Comparison of ENCODE assay signal across 9 cellular contexts in genomic region chr15:96359772-96360498, GRCh38. TPM values are rescaled to one million over a fixed set of nuclear protein-coding genes. Genes with fewer than 3 reads are reported as not detected.
A peak's percentile ranks its signal among the peaks of the same experiment; 100 is the strongest.
DNase-seq lines count a peak whose midpoint lies in the region; ATAC-seq and TF ChIP-seq lines count a peak whose summit lies in the region.
"Had no signal": no experiment of that assay in that cellular context is flagged by ENCODE, and none has a peak within 500 bp of the region (broad histone marks: within the 10 kb centered on the region; RNA-seq: fewer than 3 reads in every experiment).

No MANE protein-coding gene starts in this region.

- H3K27ac Mint-ChIP-seq in MCF 10A (ENCODE audit: low read depth, unreplicated experiment), result no peak overlapping the region
- peak overlapping the region in 1 of 7 donors; percentile 18 for H3K27ac Mint-ChIP-seq in CD14-positive monocyte

- H3K9me3 ChIP-seq in breast epithelium (no peaks in the 10 kb centered on the region), esophagus squamous epithelium (no peaks in the 10 kb centered on the region), mucosa of stomach (ENCODE audit: control insufficient read depth, low read length) (no peaks in the 10 kb centered on the region), vagina (no peaks in the 10 kb centered on the region)

- no peak for TF ChIP-seq POLR2A in breast epithelium (IDR thresholded peaks at IDR 0.05)
- TF ChIP-seq POLR2A in esophagus squamous epithelium (IDR thresholded peaks at IDR 0.05), result peak in 1 of 4 donors; percentile 20
- no peak for TF ChIP-seq POLR2A in vagina (IDR thresholded peaks at IDR 0.05)

- no peaks in the 10 kb centered on the region for H3K9me3 Mint-ChIP-seq in MCF 10A (ENCODE audit: unreplicated experiment)
- H3K9me3 Mint-ChIP-seq in CD14-positive monocyte, result peaks cover 2 to 46% (median 27%) of the 10 kb centered on the region in 7 donors

- intact Hi-C loops in breast epithelium (cut with DNase I; ENCODE audit: low total_unique reads) (no loop called here), MCF 10A (cut with micrococcal nuclease) (no loop called here), esophagus squamous epithelium (cut with DNase I) (no loop called here), vagina (cut with DNase I) (loop anchor here (5.0 kb wide), 1 partner anchor 532 kb away; no protein-coding TSS in a partner anchor), CD14-positive monocyte (cut with micrococcal nuclease) (loop anchor here (10.0 kb wide), 1 partner anchor 875 kb away; no protein-coding TSS in a partner anchor)

- POLR2A ChIA-PET in MCF 10A (lab: Yijun Ruan, JAX), result no interaction called here

- DNase-seq in breast epithelium (ENCODE audit: low spot score in 2 of 2) (no peak), MCF 10A (ENCODE audit: unreplicated experiment) (no peak), esophagus squamous epithelium (lab: John Stamatoyannopoulos, UW) (no peak), vagina (ENCODE audit: extremely low spot score in 2 of 2) (no peak), CD14-positive monocyte (ENCODE audit: low spot score) (no peak)

- WGBS in esophagus squamous epithelium, 2 donors, result 0% methylated on average over 1 of the region's 46 CpGs; no CpG with 5 or more reads in 1 of the 2 donors

- peak overlapping the region; percentile 50 for H3K9ac ChIP-seq in mucosa of stomach (ENCODE audit: low read length)

- H3K4me1 ChIP-seq in breast epithelium (peaks cover 0 to under 1% of the 10 kb centered on the region in 2 donors), esophagus squamous epithelium (peaks cover 14 to 63% (median 31%) of the 10 kb centered on the region in 3 donors), mucosa of stomach (ENCODE audit: control insufficient read depth, insufficient read depth, low read length) (peaks cover 24% of the 10 kb centered on the region), vagina (peaks cover 56% of the 10 kb centered on the region)

- H3K27me3 Mint-ChIP-seq in MCF 10A (ENCODE audit: insufficient read depth, unreplicated experiment) (no peaks in the 10 kb centered on the region), CD14-positive monocyte (ENCODE audit: low read depth in 3 of 3) (peaks cover 0 to 77% (median 74%) of the 10 kb centered on the region in 3 donors)

- H3K36me3 Mint-ChIP-seq in MCF 10A (ENCODE audit: insufficient read depth, unreplicated experiment) (no peaks in the 10 kb centered on the region), CD14-positive monocyte (peaks cover 7 to 16% of the 10 kb centered on the region in 2 donors)

- no TSS peak for BruUV-seq in MCF 10A (replicated peaks; lab: Mats Ljungman, UMichigan)

- CTCF ChIA-PET in MCF 10A (lab: Yijun Ruan, JAX), result interaction anchor here (0.5 kb wide), 1 partner anchor 18 kb away, joined by 3 read pairs; no protein-coding TSS in a partner anchor

- H3K27me3 ChIP-seq in breast epithelium (peaks cover 0 to 70% of the 10 kb centered on the region in 2 donors), esophagus squamous epithelium (peaks cover 0 to 99% (median 19%) of the 10 kb centered on the region in 4 donors), mucosa of stomach (ENCODE audit: control insufficient read depth, insufficient read depth, low read length) (peaks cover 70% of the 10 kb centered on the region), vagina (no peaks in the 10 kb centered on the region)

- H3K36me3 ChIP-seq in breast epithelium (no peaks in the 10 kb centered on the region), esophagus squamous epithelium (no peaks in the 10 kb centered on the region), mucosa of stomach (ENCODE audit: control insufficient read depth, insufficient read depth, low read length) (no peaks in the 10 kb centered on the region), vagina (no peaks in the 10 kb centered on the region)

- H3K4me1 Mint-ChIP-seq in MCF 10A (ENCODE audit: insufficient read depth, unreplicated experiment), result peaks cover 5% of the 10 kb centered on the region
- H3K4me1 Mint-ChIP-seq in CD14-positive monocyte, result peaks cover 32% of the 10 kb centered on the region

- H3K27ac ChIP-seq in breast epithelium (peak overlapping the region in 1 of 2 donors; percentile 51), esophagus squamous epithelium (peak overlapping the region; percentile 71 to 94 (median 93)), vagina (peak overlapping the region; percentile 99)
- H3K27ac ChIP-seq: C4-2B had no signal

- no peak for ATAC-seq in GM21737 (IDR thresholded peaks at IDR 0.05; ENCODE audit: unreplicated experiment)
- ATAC-seq in GM21423 (IDR thresholded peaks at IDR 0.05; ENCODE audit: unreplicated experiment), result no peak

- peak overlapping the region; percentile 43 to 68 (median 46) for H3K4me3 ChIP-seq in breast epithelium
- peak overlapping the region; percentile 30 to 74 (median 46) for H3K4me3 ChIP-seq in esophagus squamous epithelium
- H3K4me3 ChIP-seq in mucosa of stomach (ENCODE audit: low read length), result peak overlapping the region; percentile 8
- H3K4me3 ChIP-seq in vagina, result peak overlapping the region; percentile 49 to 70

- TF ChIP-seq CTCF in breast epithelium (IDR thresholded peaks at IDR 0.05) (no peak), MCF 10A (IDR thresholded peaks at IDR 0.05; ENCODE audit: unreplicated experiment) (no peak), esophagus squamous epithelium (IDR thresholded peaks at IDR 0.05) (no peak), vagina (IDR thresholded peaks at IDR 0.05) (no peak), CD14-positive monocyte (IDR thresholded peaks at IDR 0.05) (no peak)

- H3K4me3 Mint-ChIP-seq in MCF 10A (ENCODE audit: unreplicated experiment) (no peak overlapping the region), CD14-positive monocyte (no peak overlapping the region)

RNA-seq across cellular contexts. Expression of gene NR2F2, which starts 29.4 kb away (rescaled TPM):
- total RNA-seq in breast epithelium (10 to 100 TPM; 13.2 to 22.9 (median 13.6) TPM), MCF 10A (2022) (9.6 and 10.9 TPM in 2 replicates), esophagus squamous epithelium (10 to 100 TPM in 1 of 4 donors, 1 to 10 TPM in 3; 3.7 to 15.6 (median 6.4) TPM), vagina (39.8 TPM)
- not detected for polyA plus RNA-seq in CD14-positive monocyte

Comparison
In these comparisons a context has a peak if more than half of its experiments do, and no peak if none do; other contexts are left out.
1. H3K4me3 ChIP-seq: peak in every context shown above with its lines; median percentile 60 in vagina; 46 in esophagus squamous epithelium; 46 in breast epithelium; 8 in mucosa of stomach.
2. intact Hi-C loops: an anchor here in vagina (5.0 kb wide) and CD14-positive monocyte (10.0 kb wide); none called in breast epithelium, MCF 10A and esophagus squamous epithelium.